Comparison of ENCODE assay signal across 8 cellular contexts in genomic region chr1:43529206-43529731, GRCh38. TPM values are rescaled to one million over a fixed set of nuclear protein-coding genes. Genes with fewer than 3 reads are reported as not detected.
DNase-seq lines count a peak whose midpoint lies in the region; ATAC-seq and TF ChIP-seq lines count a peak whose summit lies in the region.

No MANE protein-coding gene starts in this region.

- peak; percentile 45 for DNase-seq in GM04503 (ENCODE audit: low read depth)
- DNase-seq in NCI-H1105 (lab: John Stamatoyannopoulos, UW): peak; percentile 71
- peak; percentile 25 for DNase-seq in SKM-1 (lab: John Stamatoyannopoulos, UW; ENCODE audit: unreplicated experiment)
- DNase-seq in activated naive CD4-positive, alpha-beta T cell treated with anti-CD3 and anti-CD28 coated beads, Interleukin-2, amount 50 U/mL, for 16 hours: peak; percentile 80
- peak in 41 of 42 donors; percentile 64 to 96 (median 86) for DNase-seq in head of caudate nucleus
- DNase-seq in type B pancreatic cell (ENCODE audit: extremely low spot score, unreplicated experiment): peak; percentile 86

- H3K27ac ChIP-seq in parathyroid adenoma: no peak overlapping the region

- H3K27me3 ChIP-seq in parathyroid adenoma (ENCODE audit: control insufficient read depth, insufficient read depth, low read length): no peaks in the 10 kb centered on the region

- no peak overlapping the region for H3K9ac ChIP-seq in parathyroid adenoma

- H3K9me3 ChIP-seq in parathyroid adenoma (ENCODE audit: control insufficient read depth, low read length): no peaks in the 10 kb centered on the region

- H3K36me3 Mint-ChIP-seq in type B pancreatic cell: peaks cover 6% of the 10 kb centered on the region

- no peaks in the 10 kb centered on the region for H3K9me3 Mint-ChIP-seq in type B pancreatic cell

- peak; percentile 80 for TF ChIP-seq CTCF in parathyroid adenoma (IDR thresholded peaks at IDR 0.05)
- peak; percentile 98 for TF ChIP-seq CTCF in type B pancreatic cell (conservative IDR thresholded peaks at IDR 0.05)

- H2AFZ ChIP-seq in parathyroid adenoma: no peak overlapping the region

- peak overlapping the region; percentile 90 for H3K27ac Mint-ChIP-seq in type B pancreatic cell

- H3K4me1 ChIP-seq in parathyroid adenoma: no peaks in the 10 kb centered on the region

- peak overlapping the region; percentile 95 for H3K4me3 Mint-ChIP-seq in type B pancreatic cell

- no peak for ATAC-seq in GM18909 (IDR thresholded peaks at IDR 0.05; ENCODE audit: poor library complexity, unreplicated experiment)

- H3K36me3 ChIP-seq in parathyroid adenoma (ENCODE audit: control insufficient read depth, insufficient read depth, low read length): no peaks in the 10 kb centered on the region

- H3K4me2 ChIP-seq in parathyroid adenoma (ENCODE audit: low read length): peak overlapping the region; percentile 36

- H3K79me2 ChIP-seq in parathyroid adenoma: no peaks in the 10 kb centered on the region

- intact Hi-C loops in head of caudate nucleus (cut with DNase I): loop anchor here (10.0 kb wide), 3 partner anchors 74 to 406 kb away; partner anchors contain the start of genes ARTN and HYI

- H3K4me3 ChIP-seq in parathyroid adenoma (ENCODE audit: low read depth, low read length): no peak overlapping the region

- H3K4me1 Mint-ChIP-seq in type B pancreatic cell (ENCODE audit: unreplicated experiment): peaks cover 32% of the 10 kb centered on the region

- H3K27me3 Mint-ChIP-seq in type B pancreatic cell: peaks cover 11% of the 10 kb centered on the region

RNA-seq across cellular contexts. Expression of gene PTPRF, which starts 1.4 kb away (rescaled TPM):
- 260 and 507 TPM in 2 replicates for total RNA-seq in type B pancreatic cell (ENCODE audit: low replicate concordance)

Comparison
In these comparisons a context has a peak if more than half of its experiments do, and no peak if none do; other contexts are left out.
1. DNase-seq: peak in every context shown above with its lines; median percentile 86 in head of caudate nucleus; 86 in type B pancreatic cell; 80 in activated naive CD4-positive, alpha-beta T cell treated with anti-CD3 and anti-CD28 coated beads, Interleukin-2, amount 50 U/mL, for 16 hours; 71 in NCI-H1105; 45 in GM04503; 25 in SKM-1.